In the genomic region with DNA sequence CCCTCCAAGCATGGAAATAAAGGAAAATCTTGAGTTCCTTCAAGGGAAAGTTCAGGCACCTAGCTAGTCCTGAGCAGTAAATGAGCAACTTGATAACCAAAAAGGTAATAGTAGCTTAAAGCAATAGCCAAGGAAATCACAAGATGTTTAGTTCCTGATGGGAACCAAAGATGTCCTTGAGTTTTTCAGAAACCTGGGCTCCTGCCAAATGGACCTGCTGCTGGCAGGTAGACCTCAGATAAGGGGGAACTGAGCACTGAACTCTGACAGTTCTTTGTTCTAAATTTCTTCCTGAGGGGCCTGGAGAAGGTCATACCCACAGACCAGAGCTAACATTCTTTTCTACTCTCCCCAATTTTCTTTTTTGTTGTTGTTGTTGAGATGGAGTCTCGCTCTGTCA, we compare ENCODE assay signal across 20 cellular contexts. TPM values are rescaled to one million over a fixed set of nuclear protein-coding genes. Genes with fewer than 3 reads are reported as not detected.
A peak's percentile ranks its signal among the peaks of the same experiment; 100 is the strongest.
DNase-seq lines count a peak whose midpoint lies in the region; ATAC-seq and TF ChIP-seq lines count a peak whose summit lies in the region.
"Had no signal": no experiment of that assay in that cellular context is flagged by ENCODE, and none has a peak within 500 bp of the region (broad histone marks: within the 10 kb centered on the region; RNA-seq: fewer than 3 reads in every experiment).

No MANE protein-coding gene starts in this region.

- no peak overlapping the region for H4K8ac ChIP-seq in trophoblast cell (ENCODE audit: low read depth, low read length)

- intact Hi-C loops in HCT116 (cut with micrococcal nuclease): loop anchor here (5.0 kb wide), 1 partner anchor 469 kb away; no protein-coding TSS in a partner anchor
- intact Hi-C loops in ascending aorta (cut with DNase I): no loop called here

- RAD21 ChIA-PET in HCT116 (lab: Charles Lee; ENCODE audit: low non-redundant PET in 1 of 2, low total read pairs in 2 of 2, uncharacterized antibody in 2 of 2, unreplicated experiment in 2 of 2): no interaction called here

- no peak overlapping the region for H3K18ac ChIP-seq in trophoblast cell (ENCODE audit: low read length)

- H2BK12ac ChIP-seq in trophoblast cell (ENCODE audit: low read length): no peak overlapping the region

- TF ChIP-seq CTCF in HCT116 (IDR thresholded peaks at IDR 0.05 in 2 of 3, conservative IDR thresholded peaks at IDR 0.05 in 1 of 3; ENCODE audit: borderline replicate concordance in 1 of 3, insufficient read depth in 1 of 3, low read depth in 2 of 3, low read length in 2 of 3) (no peak), ascending aorta (IDR thresholded peaks at IDR 0.05) (no peak), thoracic aorta (IDR thresholded peaks at IDR 0.05) (no peak)

- CTCF ChIA-PET in HCT116 (lab: Charles Lee): interaction anchor here (3.6 kb wide), 1 partner anchor 10 kb away, joined by 45 read pairs; no protein-coding TSS in a partner anchor

- no peak overlapping the region for H3K4me3 ChIP-seq in HCT116 (replicated peaks in 1 of 2; ENCODE audit: low read depth in 1 of 2, low read length in 2 of 2)
- no peak overlapping the region for H3K4me3 ChIP-seq in ascending aorta
- H3K4me3 ChIP-seq in trophoblast cell (ENCODE audit: low read depth, low read length): no peak overlapping the region
- H3K4me3 ChIP-seq in thoracic aorta: no peak overlapping the region
- H3K4me3 ChIP-seq: A549; BLaER1 treated with 17β-estradiol and CSF1 and Interleukin-3, amounts not matched to agents 10 nM and 100 nM; HAP-1 had no signal

- no peak for TF ChIP-seq POLR2A in HCT116 (IDR thresholded peaks at IDR 0.05; ENCODE audit: borderline replicate concordance, extremely low read depth, insufficient read depth, insufficient read length)

- H3K14ac ChIP-seq in trophoblast cell (ENCODE audit: low read length): no peak overlapping the region

- no peaks in the 10 kb centered on the region for H3K27me3 ChIP-seq in HCT116 (ENCODE audit: insufficient read depth, low read length)
- no peaks in the 10 kb centered on the region for H3K27me3 ChIP-seq in ascending aorta
- no peaks in the 10 kb centered on the region for H3K27me3 ChIP-seq in trophoblast cell (ENCODE audit: insufficient read depth, low read length)
- no peaks in the 10 kb centered on the region for H3K27me3 ChIP-seq in thoracic aorta (replicated peaks; ENCODE audit: insufficient read depth)
- H3K27me3 ChIP-seq: BE2C; BLaER1 treated with 17β-estradiol and CSF1 and Interleukin-3, amounts not matched to agents 10 nM and 100 nM had no signal

- POLR2A ChIA-PET in HCT116 (lab: Charles Lee): no interaction called here

- no peak overlapping the region for H2BK120ac ChIP-seq in trophoblast cell (ENCODE audit: insufficient read depth, low read length, poor library complexity)

- H3K27ac ChIP-seq in HCT116 (ENCODE audit: low read depth, low read length) (peak overlapping the region; percentile 99), ascending aorta (peak overlapping the region; percentile 84 to 96), trophoblast cell (ENCODE audit: low read depth, low read length) (no peak overlapping the region), thoracic aorta (peak overlapping the region; percentile 39 to 99)
- H3K27ac ChIP-seq: BLaER1 treated with 17β-estradiol and CSF1 and Interleukin-3, amounts not matched to agents 10 nM and 100 nM had no signal

- H3K4me1 ChIP-seq in HCT116 (ENCODE audit: control insufficient read depth in 1 of 2, insufficient read depth in 2 of 2, low read length in 2 of 2): peaks cover 50 to 63% of the 10 kb centered on the region in 2 experiments
- H3K4me1 ChIP-seq in ascending aorta: peaks cover 3 to 39% of the 10 kb centered on the region in 2 donors
- H3K4me1 ChIP-seq in trophoblast cell (ENCODE audit: control insufficient read depth in 1 of 2, insufficient read depth in 2 of 2, low read length in 2 of 2): peaks cover 6% of the 10 kb centered on the region in 2 experiments
- peaks cover 24 to 58% of the 10 kb centered on the region in 2 donors for H3K4me1 ChIP-seq in thoracic aorta (ENCODE audit: control insufficient read depth in 1 of 2, low read depth in 2 of 2)
- H3K4me1 ChIP-seq: BE2C, HAP-1 had no signal

- WGBS in trophoblast cell (ENCODE audit: extremely low coverage, insufficient coverage, insufficient read length): no CpG with 5 or more reads among the region's 1 CpG

- DNase-seq in HCT116 (ENCODE audit: low read depth, low spot score): no peak
- no peak for DNase-seq in ascending aorta (ENCODE audit: low spot score in 2 of 2)
- no peak for DNase-seq in trophoblast cell
- no peak for DNase-seq in thoracic aorta (ENCODE audit: low spot score)
- DNase-seq: 8988T; ACHN; AML-193; BE2C; CD4-positive, alpha-beta T cell; CD8-positive, alpha-beta memory T cell; DMS153; DND-41; GOT3 had no signal

- no peak overlapping the region for H2BK5ac ChIP-seq in trophoblast cell (ENCODE audit: low read depth, low read length, poor library complexity)

- H4K12ac ChIP-seq in trophoblast cell (ENCODE audit: low read depth, low read length): no peak overlapping the region

- H3K36me3 ChIP-seq in HCT116 (ENCODE audit: control insufficient read depth in 1 of 2, insufficient read depth in 2 of 2, low read length in 2 of 2) (no peaks in the 10 kb centered on the region), ascending aorta (no peaks in the 10 kb centered on the region), trophoblast cell (ENCODE audit: control insufficient read depth in 1 of 2, insufficient read depth in 2 of 2, low read length in 2 of 2) (no peaks in the 10 kb centered on the region), thoracic aorta (no peaks in the 10 kb centered on the region)
- H3K36me3 ChIP-seq: BE2C; BLaER1 treated with 17β-estradiol and CSF1 and Interleukin-3, amounts not matched to agents 10 nM and 100 nM; HAP-1 had no signal

- H3K9me3 ChIP-seq in HCT116 (ENCODE audit: control insufficient read depth in 1 of 2, insufficient read depth in 1 of 2, low read depth in 1 of 2, low read length in 2 of 2) (no peaks in the 10 kb centered on the region), ascending aorta (no peaks in the 10 kb centered on the region), trophoblast cell (ENCODE audit: insufficient read depth, low read depth, low read length) (peaks cover 3% of the 10 kb centered on the region), thoracic aorta (no peaks in the 10 kb centered on the region)
- H3K9me3 ChIP-seq: A549; BE2C; BLaER1 treated with 17β-estradiol and CSF1 and Interleukin-3, amounts not matched to agents 10 nM and 100 nM; HAP-1 had no signal

- H3K23ac ChIP-seq in trophoblast cell (ENCODE audit: low read length): no peak overlapping the region

- no peaks in the 10 kb centered on the region for H4K20me1 ChIP-seq in HCT116 (ENCODE audit: insufficient read depth)
- H4K20me1 ChIP-seq: BLaER1 treated with 17β-estradiol and CSF1 and Interleukin-3, amounts not matched to agents 10 nM and 100 nM had no signal

- H3K4me2 ChIP-seq in HCT116 (ENCODE audit: low read length) (peak overlapping the region; percentile 75), trophoblast cell (ENCODE audit: low read length) (no peak overlapping the region)

- H3K9ac ChIP-seq in HCT116 (ENCODE audit: low read length) (0 out of 2 replicates have a peak overlapping the region, but pooled peaks have one; percentile 23), trophoblast cell (ENCODE audit: low read length) (no peak overlapping the region)
- H3K9ac ChIP-seq: BLaER1 treated with 17β-estradiol and CSF1 and Interleukin-3, amounts not matched to agents 10 nM and 100 nM had no signal

- H2AFZ ChIP-seq in HCT116 (ENCODE audit: low read depth, low read length, poor library complexity, severe bottlenecking): no peak overlapping the region
- no peak overlapping the region for H2AFZ ChIP-seq in trophoblast cell (ENCODE audit: insufficient read depth, low read length, poor library complexity)

- peak overlapping the region; percentile 57 for H4K91ac ChIP-seq in trophoblast cell (ENCODE audit: low read depth, low read length)

- H3K4ac ChIP-seq in trophoblast cell (ENCODE audit: low read depth, low read length): no peak overlapping the region

- H2AK5ac ChIP-seq in trophoblast cell (ENCODE audit: low read length): no peak overlapping the region

- H3K79me2 ChIP-seq in HCT116 (ENCODE audit: insufficient read depth, low read length): no peaks in the 10 kb centered on the region
- no peaks in the 10 kb centered on the region for H3K79me2 ChIP-seq in trophoblast cell (ENCODE audit: control insufficient read depth, insufficient read depth, low read length, poor library complexity)

- H3K79me1 ChIP-seq in trophoblast cell (ENCODE audit: low read length): no peaks in the 10 kb centered on the region

- H3K9me2 ChIP-seq in HCT116 (ENCODE audit: insufficient read depth): no peaks in the 10 kb centered on the region

- ATAC-seq in HCT116: no peak
- ATAC-seq in thoracic aorta (ENCODE audit: insufficient number of reproducible peaks, low FRiP score, low read depth): no peak
- ATAC-seq in GM19463 (IDR thresholded peaks at IDR 0.05; ENCODE audit: unreplicated experiment): no peak
- ATAC-seq in HG02870 (IDR thresholded peaks at IDR 0.05; ENCODE audit: unreplicated experiment): no peak
- ATAC-seq in GM18502 (IDR thresholded peaks at IDR 0.05; ENCODE audit: poor library complexity, unreplicated experiment): no peak
- ATAC-seq: A549 had no signal

- BruUV-seq in HCT116 (replicated peaks; lab: Mats Ljungman, UMichigan): no TSS peak

- TF ChIP-seq RAD21 in HCT116 (IDR thresholded peaks at IDR 0.05; ENCODE audit: low read depth): no peak

TF ChIP-seq in HCT116, 20 proteins besides CTCF, POLR2A, EP300 and RAD21:
- TF ChIP-seq SIN3A (IDR thresholded peaks at IDR 0.05; ENCODE audit: low read depth): no peak
- TF ChIP-seq, protein P1, sequence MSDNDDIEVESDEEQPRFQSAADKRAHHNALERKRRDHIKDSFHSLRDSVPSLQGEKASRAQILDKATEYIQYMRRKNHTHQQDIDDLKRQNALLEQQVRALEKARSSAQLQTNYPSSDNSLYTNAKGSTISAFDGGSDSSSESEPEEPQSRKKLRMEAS (IDR thresholded peaks at IDR 0.05): no peak
- TF ChIP-seq POLR2AphosphoS5 (IDR thresholded peaks at IDR 0.05; ENCODE audit: low read depth, low read length): no peak
- TF ChIP-seq JUND (IDR thresholded peaks at IDR 0.05): no peak
- no peak for TF ChIP-seq ELF1 (IDR thresholded peaks at IDR 0.05; ENCODE audit: borderline replicate concordance, low read depth)
- TF ChIP-seq EZH2 (IDR thresholded peaks at IDR 0.05): no peak
- no peak for TF ChIP-seq CEBPB (IDR thresholded peaks at IDR 0.05; ENCODE audit: low read depth)

RNA-seq across cellular contexts. Expression of gene TMEM130, which starts 48.5 kb away (rescaled TPM):
- total RNA-seq in HCT116 (2021; ENCODE audit: unreplicated experiment): not detected
- polyA plus RNA-seq in HCT116 (2012): 0.09 and 0.20 TPM in 2 replicates
- 33.6 TPM for total RNA-seq in ascending aorta
- 0.19 and 0.29 TPM in 2 replicates for polyA plus RNA-seq in trophoblast cell (2013)
- total RNA-seq in thoracic aorta: 10 to 100 TPM; 26.2 to 57.0 TPM
- total RNA-seq: CD8-positive, alpha-beta memory T cell had no signal
- polyA plus RNA-seq: CD14-positive monocyte; CD8-positive, alpha-beta memory T cell had no signal

RNA-seq across cellular contexts. Expression of gene TRRAP, which starts 57.0 kb away (rescaled TPM):
- total RNA-seq in HCT116 (2021; ENCODE audit: unreplicated experiment): 44.5 TPM
- polyA plus RNA-seq in HCT116 (2012): 23.9 and 25.2 TPM in 2 replicates
- total RNA-seq in ascending aorta: 23.4 TPM
- 14.2 and 14.8 TPM in 2 replicates for polyA plus RNA-seq in trophoblast cell (2013)
- total RNA-seq in thoracic aorta: 10 to 100 TPM; 44.8 to 49.5 TPM

Comparison
In these comparisons a context has a peak if more than half of its experiments do, and no peak if none do; other contexts are left out.
1. RNA of gene TMEM130, which starts 48.5 kb away (total RNA-seq): 26.2 to 57.0 TPM in thoracic aorta and 33.6 TPM in ascending aorta (single experiment); not detected in HCT116 (single experiment); every median in the first group is over 10 times any median in the second.